Comparison of ENCODE assay signal across 18 cellular contexts in the genomic region with DNA sequence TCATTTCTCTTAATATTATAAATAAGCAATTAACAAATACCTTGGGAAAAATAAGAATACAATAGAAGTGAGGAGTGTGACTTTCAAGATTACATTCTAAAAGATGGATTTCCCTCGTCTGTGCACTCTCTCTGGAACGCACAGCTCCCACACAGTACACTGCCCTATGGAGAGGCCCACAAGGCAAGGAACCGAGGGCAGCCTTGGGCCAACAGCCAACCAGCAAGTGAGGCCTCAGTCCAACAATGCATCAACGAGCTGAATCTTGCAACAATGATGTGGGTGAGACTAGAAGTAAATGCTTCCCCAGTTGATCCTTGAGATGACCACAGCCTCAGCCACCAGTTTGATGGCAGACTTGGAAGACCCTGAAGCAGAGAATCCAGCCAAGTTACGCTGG. TPM values are rescaled to one million over a fixed set of nuclear protein-coding genes. Genes with fewer than 3 reads are reported as not detected.
"Had no signal": no experiment of that assay in that cellular context is flagged by ENCODE, and none has a peak within 500 bp of the region (broad histone marks: within the 10 kb centered on the region; RNA-seq: fewer than 3 reads in every experiment).

No MANE protein-coding gene starts in this region.

- H3K4me3 Mint-ChIP-seq: activated T-cell treated with anti-CD3 and anti-CD28 coated beads, Interleukin-2, amount 50 U/mL, for 72 hours; neural crest cell; stimulated activated naive CD8-positive, alpha-beta T cell treated with anti-CD3 and anti-CD28 coated beads, Interleukin-15, amount 100 ng/mL, for 72 hours had no signal

- H3K27me3 Mint-ChIP-seq: stimulated activated naive CD8-positive, alpha-beta T cell treated with anti-CD3 and anti-CD28 coated beads, Interleukin-15, amount 100 ng/mL, for 72 hours had no signal

- H3K27me3 ChIP-seq: body of pancreas, pancreas had no signal

- H3K9me3 ChIP-seq: body of pancreas, pancreas, thoracic aorta had no signal

- DNase-seq: activated CD4-positive, alpha-beta T cell treated with anti-CD3 and anti-CD28 coated beads, Interleukin-2, amount 50 U/mL, for 4 hours; activated naive CD4-positive, alpha-beta T cell; activated T-cell treated with anti-CD3 and anti-CD28 coated beads, Interleukin-2, amount 50 U/mL, for 72 hours; amniotic stem cell; body of pancreas; central memory CD4-positive, alpha-beta T cell; cortex of kidney; effector memory CD4-positive, alpha-beta T cell; hippocampal formation; pancreas; stimulated activated CD4-positive, alpha-beta T cell treated with anti-CD3 and anti-CD28 coated beads, Interleukin-4, amount 100 ng/mL, for 24 hours; stimulated activated naive CD8-positive, alpha-beta T cell treated with anti-CD3 and anti-CD28 coated beads, Interleukin-15, amount 100 ng/mL, for 72 hours had no signal

- ATAC-seq: activated T-cell treated with anti-CD3 and anti-CD28 coated beads, Interleukin-2, amount 50 U/mL, for 72 hours; body of pancreas; stimulated activated naive CD8-positive, alpha-beta T cell treated with anti-CD3 and anti-CD28 coated beads, Interleukin-15, amount 100 ng/mL, for 72 hours had no signal

- H3K27ac Mint-ChIP-seq: activated T-cell treated with anti-CD3 and anti-CD28 coated beads, Interleukin-2, amount 50 U/mL, for 72 hours had no signal

- H3K4me3 ChIP-seq: body of pancreas, pancreas, thoracic aorta had no signal

- H3K4me1 ChIP-seq: pancreas had no signal

RNA-seq across cellular contexts. Expression of gene AVP, which starts 34.5 kb away (rescaled TPM):
- total RNA-seq: activated T-cell treated with anti-CD3 and anti-CD28 coated beads, Interleukin-2, amount 50 U/mL, for 72 hours; body of pancreas; glomerular endothelial cell; lower leg skin; neural crest cell; pancreas; renal cortical epithelial cell; T-helper 2 cell treated with Interferon-gamma antibody and Interleukin-4, amounts not matched to agents 100 ng/mL and 5 ng/mL, for 36 hours; thoracic aorta had no signal
- polyA plus RNA-seq: pancreas had no signal

RNA-seq across cellular contexts. Expression of gene OXT, which starts 47.6 kb away (rescaled TPM):
- total RNA-seq: body of pancreas; glomerular endothelial cell; lower leg skin; neural crest cell; renal cortical epithelial cell; T-helper 2 cell treated with Interferon-gamma antibody and Interleukin-4, amounts not matched to agents 100 ng/mL and 5 ng/mL, for 36 hours; thoracic aorta had no signal
- polyA plus RNA-seq: pancreas had no signal
